ENCODE assay signal across 10 cellular contexts in the genomic region with DNA sequence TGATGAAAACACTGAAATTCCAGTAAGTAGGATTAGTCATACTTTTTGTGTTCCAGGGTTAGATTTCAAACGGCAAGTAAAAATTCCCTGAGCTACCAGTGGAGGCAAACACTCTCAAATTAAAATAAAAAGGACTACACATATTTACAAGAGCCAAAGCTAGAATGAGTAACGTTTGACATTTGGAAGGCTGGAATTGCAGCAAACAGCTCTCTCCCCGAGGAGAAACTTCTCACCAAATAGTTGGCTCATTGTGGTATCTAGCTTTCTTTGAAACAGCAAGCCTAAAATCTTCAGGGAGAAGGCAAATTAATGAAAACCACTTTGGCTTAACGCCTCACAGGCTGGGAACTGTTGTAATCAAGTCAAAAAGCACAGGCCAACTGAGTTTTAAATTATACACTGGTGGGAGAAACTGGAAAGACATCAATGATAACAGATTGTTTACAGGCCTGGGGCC.
A peak's percentile ranks its signal among the peaks of the same experiment; 100 is the strongest.
DNase-seq lines count a peak whose midpoint lies in the region; ATAC-seq and TF ChIP-seq lines count a peak whose summit lies in the region.
"Had no signal": no experiment of that assay in that cellular context is flagged by ENCODE, and none has a peak within 500 bp of the region (broad histone marks: within the 10 kb centered on the region; RNA-seq: fewer than 3 reads in every experiment).

No MANE protein-coding gene starts in this region.

- no peak for TF ChIP-seq POLR2A in IMR-90 (IDR thresholded peaks at IDR 0.05; ENCODE audit: low read depth, low read length)
- no peak for TF ChIP-seq POLR2A in transverse colon (IDR thresholded peaks at IDR 0.05)

- dilution Hi-C loops in IMR-90 (cut with HindIII; ENCODE audit: low sequenced_read_pairs, unreplicated experiment) = no loop called here

- peak overlapping the region; percentile 60 for H2AK9ac ChIP-seq in IMR-90 (replicated peaks; ENCODE audit: low read depth, low read length, poor library complexity)

- POLR2A ChIA-PET in IMR-90 (lab: Charles Lee; ENCODE audit: unreplicated experiment) = no interaction called here
- POLR2A ChIA-PET in A673 (lab: Charles Lee; ENCODE audit: low non-redundant PET) = no interaction called here

- H4K20me1 ChIP-seq in IMR-90 (ENCODE audit: insufficient read depth, low read length) = no peaks in the 10 kb centered on the region

- H4K8ac ChIP-seq in IMR-90 (ENCODE audit: low read depth in 2 of 2, low read length in 2 of 2) = peak overlapping the region; percentile 68 to 69

- H3K36me3 ChIP-seq in IMR-90 (ENCODE audit: control insufficient read depth, insufficient read depth, low read length) (no peaks in the 10 kb centered on the region), ectodermal cell (ENCODE audit: control insufficient read depth, insufficient read depth, low read length) (no peaks in the 10 kb centered on the region), lung (ENCODE audit: control insufficient read depth in 2 of 2, insufficient read depth in 2 of 2, low read length in 2 of 2) (no peaks in the 10 kb centered on the region), transverse colon (no peaks in the 10 kb centered on the region), A673 (ENCODE audit: insufficient read depth, low read length, poor library complexity, severe bottlenecking) (no peaks in the 10 kb centered on the region)

- WGBS in IMR-90 (ENCODE audit: extremely low coverage in 2 of 2, insufficient read length in 1 of 2), 2 experiments = no CpG with 5 or more reads among the region's 4 CpGs
- 89% methylated on average over 4 of the region's 4 CpGs for WGBS in ectodermal cell, 2 experiments
- WGBS in lung, 2 donors = 57 to 80% methylated on average over 4 of the region's 4 CpGs
- WGBS in transverse colon (ENCODE audit: low coverage in 1 of 2), 2 donors = 51 to 62% methylated on average over 4 of the region's 4 CpGs

- peak; percentile 27 for TF ChIP-seq RAD21 in IMR-90 (IDR thresholded peaks at IDR 0.05; ENCODE audit: low read length)

- peak; percentile 46 for TF ChIP-seq CTCF in IMR-90 (conservative IDR thresholded peaks at IDR 0.05; ENCODE audit: low read depth, low read length)
- no peak for TF ChIP-seq CTCF in lung (IDR thresholded peaks at IDR 0.05; ENCODE audit: control extremely low read depth, extremely low read depth)
- peak in 2 of 5 experiments; percentile 3 to 16 for TF ChIP-seq CTCF in transverse colon (IDR thresholded peaks at IDR 0.05)
- TF ChIP-seq CTCF in A673 (conservative IDR thresholded peaks at IDR 0.05; ENCODE audit: low read depth, low read length) = no peak

- peak overlapping the region; percentile 92 for H3K18ac ChIP-seq in IMR-90 (ENCODE audit: low read depth, low read length)

- peak overlapping the region; percentile 92; the same call in 2 of the 3 replicates for H2BK15ac ChIP-seq in IMR-90 (ENCODE audit: low read depth, low read length)

- intact Hi-C loops in IMR-90 (cut with micrococcal nuclease) = no loop called here
- intact Hi-C loops in transverse colon (cut with DNase I; ENCODE audit: low total_unique reads) = no loop called here
- intact Hi-C loops in A673 (cut with micrococcal nuclease; ENCODE audit: unreplicated experiment) = no loop called here

- BruUV-seq in IMR-90 (replicated peaks; lab: Mats Ljungman, UMichigan) = no TSS peak
- no TSS peak for BruUV-seq in A673 (replicated peaks; lab: Mats Ljungman, UMichigan)

- H3K9ac ChIP-seq in IMR-90 (ENCODE audit: low read depth, low read length) = peak overlapping the region; percentile 30; the same call in 1 of the 2 replicates

- H4K91ac ChIP-seq in IMR-90 (ENCODE audit: insufficient read depth, low read depth, low read length) = peak overlapping the region; percentile 89

- peak overlapping the region; percentile 87 for H2BK120ac ChIP-seq in IMR-90 (ENCODE audit: low read depth, low read length)

- CTCF ChIA-PET in IMR-90 (lab: Yijun Ruan, JAX) (interaction anchor here (0.6 to 1.9 kb wide), 5 partner anchors 10 to 606 kb away, joined by 3 to 9 read pairs (median 5); no protein-coding TSS in a partner anchor), A673 (lab: Charles Lee) (no interaction called here)

- peak overlapping the region; percentile 84 for H2BK20ac ChIP-seq in IMR-90 (ENCODE audit: low read depth, low read length)

- H3K4me1 ChIP-seq in IMR-90 (ENCODE audit: control insufficient read depth, insufficient read depth, low read length) (peaks cover 13% of the 10 kb centered on the region), ectodermal cell (ENCODE audit: control insufficient read depth, insufficient read depth, low read length) (no peaks in the 10 kb centered on the region), lung (ENCODE audit: control insufficient read depth in 2 of 2, insufficient read depth in 2 of 2, low read length in 2 of 2) (no peaks in the 10 kb centered on the region), transverse colon (no peaks in the 10 kb centered on the region), A673 (ENCODE audit: insufficient read depth, low read length, poor library complexity, severe bottlenecking) (peaks cover 7% of the 10 kb centered on the region)

- H3K27ac ChIP-seq in IMR-90 (ENCODE audit: insufficient read depth, low read length) = peak overlapping the region; percentile 66
- peak overlapping the region; percentile 28 for H3K27ac ChIP-seq in ectodermal cell (ENCODE audit: insufficient read depth, low read depth, low read length, poor library complexity, severe bottlenecking)
- H3K27ac ChIP-seq in lung (ENCODE audit: low read depth in 1 of 2, low read length in 1 of 2) = peak overlapping the region in 1 of 2 donors; percentile 43
- peak overlapping the region; percentile 8 to 43 (median 38) for H3K27ac ChIP-seq in transverse colon
- no peak overlapping the region for H3K27ac ChIP-seq in A673 (ENCODE audit: low read depth, low read length, poor library complexity, severe bottlenecking)

- no peak for TF ChIP-seq EP300 in transverse colon (IDR thresholded peaks at IDR 0.05; ENCODE audit: low read depth)

- peak overlapping the region; percentile 68 for H3K4me2 ChIP-seq in IMR-90 (ENCODE audit: low read depth, low read length)

- H4K5ac ChIP-seq in IMR-90 (ENCODE audit: low read depth, low read length) = peak overlapping the region; percentile 50

- peak overlapping the region; percentile 97 for H2BK5ac ChIP-seq in IMR-90 (ENCODE audit: low read depth, low read length, poor library complexity, severe bottlenecking)

- DNase-seq in IMR-90 (peak; percentile 90), lung (ENCODE audit: low spot score) (no peak), transverse colon (no peak), activated T-cell treated with anti-CD3 and anti-CD28 coated beads for 4 hours (no peak), A673 (ENCODE audit: low spot score) (no peak)
- DNase-seq in activated naive CD4-positive, alpha-beta T cell (lab: John Stamatoyannopoulos, UW) = no peak
- DNase-seq: activated CD8-positive, alpha-beta memory T cell treated with anti-CD3 and anti-CD28 coated beads, Interleukin-2, amount 10 ng/mL, durations not matched to agents 7 days and 5 days had no signal

- H3K56ac ChIP-seq in IMR-90 (ENCODE audit: extremely low read depth, insufficient read depth, low read length) = peak overlapping the region; percentile 83

- H3K9me3 ChIP-seq in IMR-90 (ENCODE audit: control insufficient read depth, insufficient read depth, low read length) (no peaks in the 10 kb centered on the region), ectodermal cell (ENCODE audit: control insufficient read depth, low read length) (no peaks in the 10 kb centered on the region), lung (ENCODE audit: control insufficient read depth in 2 of 2, insufficient read depth in 1 of 2, low read length in 1 of 2) (no peaks in the 10 kb centered on the region), transverse colon (no peaks in the 10 kb centered on the region), A673 (ENCODE audit: low read depth, low read length, poor library complexity, severe bottlenecking) (no peaks in the 10 kb centered on the region)

- ATAC-seq in IMR-90 (ENCODE audit: low read depth) = peak; percentile 94
- peak; percentile 85 for ATAC-seq in lung (ENCODE audit: insufficient read depth, low FRiP score)
- ATAC-seq in GM21390 (IDR thresholded peaks at IDR 0.05; ENCODE audit: unreplicated experiment) = no peak
- ATAC-seq: activated CD8-positive, alpha-beta memory T cell treated with anti-CD3 and anti-CD28 coated beads, Interleukin-2, amount 10 ng/mL, durations not matched to agents 7 days and 5 days; GM12878 had no signal

- H3K9me1 ChIP-seq in IMR-90 (ENCODE audit: insufficient read depth, low read length) = no peaks in the 10 kb centered on the region; the same call in 1 of the 2 replicates

- peak overlapping the region; percentile 58 for H3K14ac ChIP-seq in IMR-90 (replicated peaks; ENCODE audit: low read depth, low read length)

- peak overlapping the region; percentile 82 for H2AFZ ChIP-seq in IMR-90 (replicated peaks; ENCODE audit: low read length, poor library complexity)

- H3K4ac ChIP-seq in IMR-90 (ENCODE audit: low read depth, low read length) = peak overlapping the region; percentile 88

- peak overlapping the region; percentile 58; the same call in 1 of the 2 replicates for H3K23ac ChIP-seq in IMR-90 (ENCODE audit: low read depth, low read length)

- no peaks in the 10 kb centered on the region for H3K79me1 ChIP-seq in IMR-90 (ENCODE audit: low read depth in 1 of 2, low read length in 2 of 2)

- H2AK5ac ChIP-seq in IMR-90 (ENCODE audit: low read depth, low read length) = no peak overlapping the region

- H3K27me3 ChIP-seq in IMR-90 (ENCODE audit: control insufficient read depth, insufficient read depth, low read length) (no peaks in the 10 kb centered on the region), ectodermal cell (ENCODE audit: control insufficient read depth, insufficient read depth, low read length, poor library complexity, severe bottlenecking) (no peaks in the 10 kb centered on the region), lung (ENCODE audit: control insufficient read depth, insufficient read depth) (no peaks in the 10 kb centered on the region), transverse colon (no peaks in the 10 kb centered on the region), A673 (replicated peaks; ENCODE audit: insufficient read depth, low read depth, low read length, poor library complexity) (no peaks in the 10 kb centered on the region)

- H3K4me3 ChIP-seq in IMR-90 (ENCODE audit: insufficient read depth, low read depth, low read length) (no peak overlapping the region), ectodermal cell (ENCODE audit: insufficient read depth, low read depth, low read length) (no peak overlapping the region), lung (no peak overlapping the region), transverse colon (no peak overlapping the region), A673 (ENCODE audit: low read depth, low read length, poor library complexity, severe bottlenecking) (no peak overlapping the region)
- H3K4me3 ChIP-seq: GM12878 had no signal

- in situ Hi-C loops in IMR-90 (cut with MboI; ENCODE audit: low sequenced_read_pairs) = no loop called here
- in situ Hi-C loops in transverse colon (cut with MboI; ENCODE audit: low pct_ligation_motif_present in 1 of 4, low pct_unique_long_range_greater_than_20kb in 1 of 4, low sequenced_read_pairs in 3 of 4) = no loop called here
